8 cellular contexts compared by ENCODE assay signal in genomic region chr1:202144510-202145324, GRCh38. TPM values are rescaled to one million over a fixed set of nuclear protein-coding genes. Genes with fewer than 3 reads are reported as not detected.
DNase-seq lines count a peak whose midpoint lies in the region; ATAC-seq and TF ChIP-seq lines count a peak whose summit lies in the region.

ARL8A (minus strand) TSS chr1:202144737; CDS start chr1:202144572, 165 bp downstream.

- H3K36me3 Mint-ChIP-seq in activated CD4-positive, alpha-beta T cell treated with anti-CD3 and anti-CD28 coated beads, Interleukin-2, amount 10 ng/mL, durations not matched to agents 24 days and 14 days (ENCODE audit: low read depth), result peaks cover 26% of the 10 kb centered on the region

- H3K27ac Mint-ChIP-seq in activated CD4-positive, alpha-beta T cell treated with anti-CD3 and anti-CD28 coated beads, Interleukin-2, amount 10 ng/mL, durations not matched to agents 24 days and 14 days, result peak within 1 kb of the TSS; percentile 92

- peak within 1 kb of the TSS; percentile 92 to 96 for H3K4me3 ChIP-seq in left lung

- H3K27me3 ChIP-seq in left lung, result no peaks in the 10 kb centered on the region

- H3K27ac ChIP-seq in left lung, result peak within 1 kb of the TSS; percentile 89 to 98

- no peaks in the 10 kb centered on the region for H3K27me3 Mint-ChIP-seq in activated CD4-positive, alpha-beta T cell treated with anti-CD3 and anti-CD28 coated beads, Interleukin-2, amount 10 ng/mL, durations not matched to agents 24 days and 14 days

- H3K4me1 Mint-ChIP-seq in activated CD4-positive, alpha-beta T cell treated with anti-CD3 and anti-CD28 coated beads, Interleukin-2, amount 10 ng/mL, durations not matched to agents 24 days and 14 days, result peaks cover 27% of the 10 kb centered on the region

- H3K4me1 ChIP-seq in left lung, result peaks cover 13 to 40% of the 10 kb centered on the region in 2 donors

- H3K4me3 Mint-ChIP-seq in activated CD4-positive, alpha-beta T cell treated with anti-CD3 and anti-CD28 coated beads, Interleukin-2, amount 10 ng/mL, durations not matched to agents 24 days and 14 days, result peak within 1 kb of the TSS; percentile 93

- no peaks in the 10 kb centered on the region for H3K9me3 Mint-ChIP-seq in activated CD4-positive, alpha-beta T cell treated with anti-CD3 and anti-CD28 coated beads, Interleukin-2, amount 10 ng/mL, durations not matched to agents 24 days and 14 days

- intact Hi-C loops in activated CD4-positive, alpha-beta T cell treated with anti-CD3 and anti-CD28 coated beads, Interleukin-2, amount 10 ng/mL, durations not matched to agents 24 days and 14 days (cut with micrococcal nuclease), result loop anchor here (1.0 kb wide), 1 partner anchor 16 kb away; the partner anchor contains the start of gene PTPN7
- intact Hi-C loops in left lung (cut with DNase I), result no loop called here

- ATAC-seq in HG02623 (IDR thresholded peaks at IDR 0.05; ENCODE audit: unreplicated experiment) (peak; percentile 54), left lung (peak; percentile 81)

- no peaks in the 10 kb centered on the region for H3K9me3 ChIP-seq in left lung

- H3K36me3 ChIP-seq in left lung, result peaks cover 0 to 26% of the 10 kb centered on the region in 2 donors

- DNase-seq in NCI-H2081 (lab: John Stamatoyannopoulos, UW) (peak; percentile 66 to 75), NCI-H2081 treated with DMSO at 0.1 percent for 48 hours (lab: John Stamatoyannopoulos, UW) (no peak), NCI-H1694 treated with DMSO at 0.1 percent for 48 hours (lab: John Stamatoyannopoulos, UW) (peak; percentile 19), dermis blood vessel endothelial cell (peak; percentile 57), left lung (peak; percentile 81 to 97)
- DNase-seq in activated CD4-positive, alpha-beta T cell treated with anti-CD3 and anti-CD28 coated beads, Interleukin-2, amount 10 ng/mL, durations not matched to agents 24 days and 14 days, result peak; percentile 94
- DNase-seq in stimulated activated CD4-positive, alpha-beta T cell treated with anti-CD3 and anti-CD28 coated beads, Interleukin-4, amount 100 ng/mL, for 1 hour, result peak; percentile 77

- TF ChIP-seq CTCF in left lung (IDR thresholded peaks at IDR 0.05), result no peak

RNA-seq across cellular contexts. Expression of gene ARL8A, which starts in this region (rescaled TPM):
- total RNA-seq in activated CD4-positive, alpha-beta T cell treated with anti-CD3 and anti-CD28 coated beads, Interleukin-2, amount 10 ng/mL, durations not matched to agents 24 days and 14 days, result 51.9 and 57.4 TPM in 2 replicates
- total RNA-seq in dermis blood vessel endothelial cell (32.7 and 40.5 TPM in 2 replicates), left lung (100 to 1,000 TPM in 1 of 2 donors, 10 to 100 TPM in 1; 91.2 to 112 TPM)
